In genomic region chr19:35346193-35347052, GRCh38 we compare ENCODE assay signal across 10 cellular contexts. TPM values are rescaled to one million over a fixed set of nuclear protein-coding genes. Genes with fewer than 3 reads are reported as not detected.
DNase-seq lines count a peak whose midpoint lies in the region; ATAC-seq, FAIRE-seq and TF ChIP-seq lines count a peak whose summit lies in the region.
"Had no signal": no experiment of that assay in that cellular context is flagged by ENCODE, and none has a peak within 500 bp of the region (broad histone marks: within the 10 kb centered on the region; RNA-seq: fewer than 3 reads in every experiment).

No MANE protein-coding gene starts in this region.

- H3K4me3 ChIP-seq in kidney (ENCODE audit: low read length in 2 of 2) (no peak overlapping the region), esophagus squamous epithelium (no peak overlapping the region)
- H3K4me3 ChIP-seq: adrenal gland had no signal

- WGBS in esophagus squamous epithelium, 2 donors: 42 to 58% methylated on average over 18 to 23 of the region's 28 CpGs

- H3K9ac ChIP-seq in kidney (ENCODE audit: low read length in 2 of 2): no peak overlapping the region

- FAIRE-seq in kidney (lab: Jason Lieb, UNC): no peak

- H3K4me3 Mint-ChIP-seq in activated CD8-positive, alpha-beta T cell treated with anti-CD3 and anti-CD28 coated beads for 36 hours: peak overlapping the region; percentile 56

- TF ChIP-seq POLR2A in erythroblast (IDR thresholded peaks at IDR 0.05; ENCODE audit: low read length) (no peak), esophagus squamous epithelium (IDR thresholded peaks at IDR 0.05) (no peak)

- H3K4me1 Mint-ChIP-seq in activated CD8-positive, alpha-beta T cell treated with anti-CD3 and anti-CD28 coated beads for 36 hours (ENCODE audit: low read depth): peaks cover 31% of the 10 kb centered on the region

- H3K4me1 ChIP-seq in kidney (ENCODE audit: control insufficient read depth in 1 of 2, insufficient read depth in 1 of 2, low read depth in 1 of 2, low read length in 2 of 2): no peaks in the 10 kb centered on the region
- peaks cover 0 to 5% (median 0%) of the 10 kb centered on the region in 3 donors for H3K4me1 ChIP-seq in esophagus squamous epithelium
- H3K4me1 ChIP-seq: adrenal gland had no signal

- intact Hi-C loops in activated CD8-positive, alpha-beta T cell treated with anti-CD3 and anti-CD28 coated beads for 36 hours (cut with micrococcal nuclease): no loop called here
- intact Hi-C loops in kidney (cut with DNase I): no loop called here
- intact Hi-C loops in esophagus squamous epithelium (cut with DNase I): no loop called here

- H3K9me3 Mint-ChIP-seq in activated CD8-positive, alpha-beta T cell treated with anti-CD3 and anti-CD28 coated beads for 36 hours: no peaks in the 10 kb centered on the region

- no peaks in the 10 kb centered on the region for H3K36me3 Mint-ChIP-seq in activated CD8-positive, alpha-beta T cell treated with anti-CD3 and anti-CD28 coated beads for 36 hours (ENCODE audit: low read depth)

- H3K36me3 ChIP-seq in kidney (ENCODE audit: control insufficient read depth in 1 of 2, insufficient read depth in 2 of 2, low read length in 2 of 2) (no peaks in the 10 kb centered on the region), esophagus squamous epithelium (no peaks in the 10 kb centered on the region)
- H3K36me3 ChIP-seq: adrenal gland had no signal

- peak overlapping the region; percentile 99 for H3K27ac Mint-ChIP-seq in activated CD8-positive, alpha-beta T cell treated with anti-CD3 and anti-CD28 coated beads for 36 hours

- no peak for TF ChIP-seq CTCF in activated CD8-positive, alpha-beta T cell treated with anti-CD3 and anti-CD28 coated beads for 36 hours (IDR thresholded peaks at IDR 0.05)
- TF ChIP-seq CTCF in kidney (IDR thresholded peaks at IDR 0.05; ENCODE audit: borderline replicate concordance, extremely low read depth, insufficient read depth) (no peak), esophagus squamous epithelium (IDR thresholded peaks at IDR 0.05) (no peak)

- H3K27me3 ChIP-seq in esophagus squamous epithelium: peaks cover 0 to 47% (median 0%) of the 10 kb centered on the region in 4 donors

- DNase-seq in activated CD8-positive, alpha-beta T cell treated with anti-CD3 and anti-CD28 coated beads for 36 hours: peak; percentile 87
- DNase-seq in kidney (peak; percentile 69), erythroblast (lab: John Stamatoyannopoulos, UW) (no peak), cortex of kidney (lab: John Stamatoyannopoulos, UW) (no peak), HT-29 (ENCODE audit: low spot score) (no peak), esophagus squamous epithelium (lab: John Stamatoyannopoulos, UW) (no peak)
- DNase-seq in stimulated activated CD8-positive, alpha-beta memory T cell treated with anti-CD3 and anti-CD28 coated beads, Interleukin-7, amount 100 ng/mL, for 4 hours (ENCODE audit: low read depth in 2 of 2): peak; percentile 63 to 67

- peak; percentile 32 for ATAC-seq in HG02642 (IDR thresholded peaks at IDR 0.05; ENCODE audit: poor library complexity, unreplicated experiment)
- ATAC-seq in activated CD8-positive, alpha-beta T cell treated with anti-CD3 and anti-CD28 coated beads for 36 hours: peak; percentile 56
- ATAC-seq: left colon had no signal

- no peaks in the 10 kb centered on the region for H3K9me3 ChIP-seq in kidney (ENCODE audit: control insufficient read depth in 1 of 2, low read length in 2 of 2)
- H3K9me3 ChIP-seq in esophagus squamous epithelium: no peaks in the 10 kb centered on the region
- H3K9me3 ChIP-seq: adrenal gland had no signal

- POLR2A ChIA-PET in activated CD8-positive, alpha-beta T cell treated with anti-CD3 and anti-CD28 coated beads for 36 hours (lab: Charles Lee): interaction anchor here (0.6 to 2.3 kb wide), 9 partner anchors 10 to 192 kb away, joined by 3 to 9 read pairs (median 3); partner anchors contain the start of genes FFAR3 and FXYD5

- CTCF ChIA-PET in activated CD8-positive, alpha-beta T cell treated with anti-CD3 and anti-CD28 coated beads for 36 hours (lab: Charles Lee): interaction anchor here (1.2 to 2.5 kb wide), 6 partner anchors 11 to 164 kb away, joined by 3 to 10 read pairs (median 5); partner anchors contain the start of gene FFAR3

- H3K27ac ChIP-seq in kidney (ENCODE audit: low read depth in 2 of 2, low read length in 2 of 2): no peak overlapping the region
- H3K27ac ChIP-seq in esophagus squamous epithelium: no peak overlapping the region
- H3K27ac ChIP-seq: adrenal gland had no signal

- H3K27me3 Mint-ChIP-seq in activated CD8-positive, alpha-beta T cell treated with anti-CD3 and anti-CD28 coated beads for 36 hours: peaks cover 1% of the 10 kb centered on the region

RNA-seq across cellular contexts. Expression of gene FFAR1, which starts 1.3 kb away (rescaled TPM):
- total RNA-seq in activated CD8-positive, alpha-beta T cell treated with anti-CD3 and anti-CD28 coated beads for 36 hours: not detected
- not detected for total RNA-seq in kidney
- not detected for polyA plus RNA-seq in kidney (ENCODE audit: insufficient read depth, low read depth, low replicate concordance)
- total RNA-seq in HT-29 (2014; rRNA removed; shearing (Covaris generic)): not detected in 2 replicates
- not detected for total RNA-seq in esophagus squamous epithelium
- total RNA-seq: adrenal gland had no signal

RNA-seq across cellular contexts. Expression of gene FFAR3, which starts 11.8 kb away (rescaled TPM):
- total RNA-seq in activated CD8-positive, alpha-beta T cell treated with anti-CD3 and anti-CD28 coated beads for 36 hours: 1 to 10 TPM; 1.1 to 1.2 TPM
- total RNA-seq in kidney (not detected), esophagus squamous epithelium (not detected)
- not detected for polyA plus RNA-seq in kidney (ENCODE audit: insufficient read depth, low read depth, low replicate concordance)
- not detected in 2 replicates for total RNA-seq in HT-29 (2014; rRNA removed; shearing (Covaris generic))
- total RNA-seq: left colon had no signal

RNA-seq across cellular contexts. Expression of gene CD22, which starts 17.4 kb away (rescaled TPM):
- 1 to 10 TPM; 2.3 to 2.8 TPM for total RNA-seq in activated CD8-positive, alpha-beta T cell treated with anti-CD3 and anti-CD28 coated beads for 36 hours
- total RNA-seq in kidney: 15.4 TPM
- polyA plus RNA-seq in kidney (ENCODE audit: insufficient read depth, low read depth, low replicate concordance): 0.82 TPM
- 0.28 TPM in 1 of 2 replicates, not detected in the other for total RNA-seq in HT-29 (2014; rRNA removed; shearing (Covaris generic))
- total RNA-seq in esophagus squamous epithelium: 1 to 10 TPM in 2 of 4 donors, under 1 TPM in 2; 0.11 to 6.1 (median 1.9) TPM

RNA-seq across cellular contexts. Expression of gene GPR42, which starts 24.4 kb away (rescaled TPM):
- total RNA-seq in activated CD8-positive, alpha-beta T cell treated with anti-CD3 and anti-CD28 coated beads for 36 hours: under 1 TPM; 0.18 to 0.56 TPM
- total RNA-seq in kidney (not detected), esophagus squamous epithelium (not detected)
- polyA plus RNA-seq in kidney (ENCODE audit: insufficient read depth, low read depth, low replicate concordance): not detected
- not detected in 2 replicates for total RNA-seq in HT-29 (2014; rRNA removed; shearing (Covaris generic))
- total RNA-seq: adrenal gland, left colon had no signal
- polyA plus RNA-seq: adrenal gland had no signal

RNA-seq across cellular contexts. Expression of gene MAG, which starts 54.5 kb away (rescaled TPM):
- under 1 TPM; 0.20 to 0.31 TPM for total RNA-seq in activated CD8-positive, alpha-beta T cell treated with anti-CD3 and anti-CD28 coated beads for 36 hours
- total RNA-seq in kidney (1.1 TPM), esophagus squamous epithelium (1 to 10 TPM in 1 of 4 donors, not detected in 3; 2.3 TPM)
- 0.41 TPM for polyA plus RNA-seq in kidney (ENCODE audit: insufficient read depth, low read depth, low replicate concordance)
- total RNA-seq in HT-29 (2014; rRNA removed; shearing (Covaris generic)): not detected in 2 replicates
- total RNA-seq: left colon had no signal

Comparison
In these comparisons a context has a peak if more than half of its experiments do, and no peak if none do; other contexts are left out.
1. DNase-seq: peak in activated CD8-positive, alpha-beta T cell treated with anti-CD3 and anti-CD28 coated beads for 36 hours (single experiment), kidney (single experiment) and stimulated activated CD8-positive, alpha-beta memory T cell treated with anti-CD3 and anti-CD28 coated beads, Interleukin-7, amount 100 ng/mL, for 4 hours (2 of 2); none in erythroblast (0 of 2), cortex of kidney (single experiment), HT-29 (single experiment) and esophagus squamous epithelium (single experiment).